1 cellular context compared by ENCODE assay signal in the genomic region with DNA sequence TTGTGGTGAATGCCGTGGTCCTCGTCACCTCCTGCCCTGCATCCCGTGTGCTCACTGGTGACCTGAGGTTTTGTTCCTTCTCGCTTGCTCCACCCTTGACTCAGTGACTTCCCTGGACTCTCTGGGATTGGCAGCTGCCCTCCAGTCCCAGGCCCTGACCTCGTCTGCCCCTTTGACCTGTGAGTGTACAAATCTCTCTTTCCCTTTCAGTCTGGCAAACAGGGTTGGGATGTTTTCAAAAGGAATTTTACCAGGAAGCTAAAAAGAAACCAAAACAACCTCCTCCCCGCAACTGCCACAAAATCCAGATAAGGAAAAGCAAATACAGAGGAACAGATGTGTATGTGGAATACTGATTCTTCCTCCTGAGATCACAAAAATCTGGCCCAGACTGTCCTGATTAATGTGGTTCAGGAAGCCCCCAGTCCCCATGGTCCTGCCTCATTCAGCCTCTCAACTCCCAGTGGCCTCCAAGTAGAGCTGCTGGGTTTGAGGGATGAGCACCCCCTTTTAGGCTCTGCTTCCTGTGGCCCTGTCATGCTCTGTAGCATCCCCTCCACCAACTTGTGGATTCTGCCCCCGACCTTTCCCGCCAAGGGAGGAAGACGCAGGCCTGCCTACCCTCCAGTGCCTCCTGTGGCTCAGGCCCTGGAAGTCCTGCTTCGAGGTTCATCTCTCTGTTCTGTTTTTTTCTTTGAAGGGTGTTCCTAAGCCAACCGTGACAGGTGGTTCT.
TF ChIP-seq lines count a peak whose summit lies in the region.

No MANE protein-coding gene starts in this region.

TF ChIP-seq in HepG2, 621 proteins besides CTCF, POLR2A, EP300 and RAD21 (continued from another document):
- TF ChIP-seq, protein P1, sequence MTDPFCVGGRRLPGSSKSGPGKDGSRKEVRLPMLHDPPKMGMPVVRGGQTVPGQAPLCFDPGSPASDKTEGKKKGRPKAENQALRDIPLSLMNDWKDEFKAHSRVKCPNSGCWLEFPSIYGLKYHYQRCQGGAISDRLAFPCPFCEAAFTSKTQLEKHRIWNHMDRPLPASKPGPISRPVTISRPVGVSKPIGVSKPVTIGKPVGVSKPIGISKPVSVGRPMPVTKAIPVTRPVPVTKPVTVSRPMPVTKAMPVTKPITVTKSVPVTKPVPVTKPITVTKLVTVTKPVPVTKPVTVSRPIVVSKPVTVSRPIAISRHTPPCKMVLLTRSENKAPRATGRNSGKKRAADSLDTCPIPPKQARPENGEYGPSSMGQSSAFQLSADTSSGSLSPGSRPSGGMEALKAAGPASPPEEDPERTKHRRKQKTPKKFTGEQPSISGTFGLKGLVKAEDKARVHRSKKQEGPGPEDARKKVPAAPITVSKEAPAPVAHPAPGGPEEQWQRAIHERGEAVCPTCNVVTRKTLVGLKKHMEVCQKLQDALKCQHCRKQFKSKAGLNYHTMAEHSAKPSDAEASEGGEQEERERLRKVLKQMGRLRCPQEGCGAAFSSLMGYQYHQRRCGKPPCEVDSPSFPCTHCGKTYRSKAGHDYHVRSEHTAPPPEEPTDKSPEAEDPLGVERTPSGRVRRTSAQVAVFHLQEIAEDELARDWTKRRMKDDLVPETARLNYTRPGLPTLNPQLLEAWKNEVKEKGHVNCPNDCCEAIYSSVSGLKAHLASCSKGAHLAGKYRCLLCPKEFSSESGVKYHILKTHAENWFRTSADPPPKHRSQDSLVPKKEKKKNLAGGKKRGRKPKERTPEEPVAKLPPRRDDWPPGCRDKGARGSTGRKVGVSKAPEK (CRISPR knock-in tag; IDR thresholded peaks at IDR 0.05; ENCODE audit: borderline replicate concordance), result no peak
- no peak for TF ChIP-seq GABPA (IDR thresholded peaks at IDR 0.05; ENCODE audit: low read depth, low read length)
- peak; percentile 42; the same call in 1 of the 2 replicates for TF ChIP-seq GABPA (CRISPR knock-in tag; IDR thresholded peaks at IDR 0.05; ENCODE audit: low read depth)
- no peak for TF ChIP-seq ZNF382 (CRISPR knock-in tag; IDR thresholded peaks at IDR 0.05; ENCODE audit: borderline replicate concordance)
- TF ChIP-seq KLF15 (CRISPR knock-in tag; IDR thresholded peaks at IDR 0.05; ENCODE audit: borderline replicate concordance), result no peak
- TF ChIP-seq, protein P2, sequence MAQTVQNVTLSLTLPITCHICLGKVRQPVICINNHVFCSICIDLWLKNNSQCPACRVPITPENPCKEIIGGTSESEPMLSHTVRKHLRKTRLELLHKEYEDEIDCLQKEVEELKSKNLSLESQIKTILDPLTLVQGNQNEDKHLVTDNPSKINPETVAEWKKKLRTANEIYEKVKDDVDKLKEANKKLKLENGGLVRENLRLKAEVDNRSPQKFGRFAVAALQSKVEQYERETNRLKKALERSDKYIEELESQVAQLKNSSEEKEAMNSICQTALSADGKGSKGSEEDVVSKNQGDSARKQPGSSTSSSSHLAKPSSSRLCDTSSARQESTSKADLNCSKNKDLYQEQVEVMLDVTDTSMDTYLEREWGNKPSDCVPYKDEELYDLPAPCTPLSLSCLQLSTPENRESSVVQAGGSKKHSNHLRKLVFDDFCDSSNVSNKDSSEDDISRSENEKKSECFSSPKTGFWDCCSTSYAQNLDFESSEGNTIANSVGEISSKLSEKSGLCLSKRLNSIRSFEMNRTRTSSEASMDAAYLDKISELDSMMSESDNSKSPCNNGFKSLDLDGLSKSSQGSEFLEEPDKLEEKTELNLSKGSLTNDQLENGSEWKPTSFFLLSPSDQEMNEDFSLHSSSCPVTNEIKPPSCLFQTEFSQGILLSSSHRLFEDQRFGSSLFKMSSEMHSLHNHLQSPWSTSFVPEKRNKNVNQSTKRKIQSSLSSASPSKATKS (CRISPR knock-in tag; IDR thresholded peaks at IDR 0.05), result no peak
- no peak for TF ChIP-seq TAF15 (IDR thresholded peaks at IDR 0.05; ENCODE audit: low read depth, low read length, poor library complexity, severe bottlenecking)
- TF ChIP-seq RARA (CRISPR knock-in tag; IDR thresholded peaks at IDR 0.05), result peak; percentile 93
- TF ChIP-seq ZNF230 (CRISPR knock-in tag; IDR thresholded peaks at IDR 0.05), result 0 out of 2 replicates have a peak, but pooled peaks have one; percentile 28
- TF ChIP-seq GTF3A (CRISPR knock-in tag; conservative IDR thresholded peaks at IDR 0.05), result 0 out of 2 replicates have a peak, but pooled peaks have one; percentile 35
- no peak for TF ChIP-seq ZFYVE20 (CRISPR knock-in tag; IDR thresholded peaks at IDR 0.05; ENCODE audit: borderline replicate concordance, low read depth)
- TF ChIP-seq, protein P3, sequence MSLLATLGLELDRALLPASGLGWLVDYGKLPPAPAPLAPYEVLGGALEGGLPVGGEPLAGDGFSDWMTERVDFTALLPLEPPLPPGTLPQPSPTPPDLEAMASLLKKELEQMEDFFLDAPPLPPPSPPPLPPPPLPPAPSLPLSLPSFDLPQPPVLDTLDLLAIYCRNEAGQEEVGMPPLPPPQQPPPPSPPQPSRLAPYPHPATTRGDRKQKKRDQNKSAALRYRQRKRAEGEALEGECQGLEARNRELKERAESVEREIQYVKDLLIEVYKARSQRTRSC (CRISPR knock-in tag; IDR thresholded peaks at IDR 0.05; ENCODE audit: low read depth), result no peak
- TF ChIP-seq, protein P4, sequence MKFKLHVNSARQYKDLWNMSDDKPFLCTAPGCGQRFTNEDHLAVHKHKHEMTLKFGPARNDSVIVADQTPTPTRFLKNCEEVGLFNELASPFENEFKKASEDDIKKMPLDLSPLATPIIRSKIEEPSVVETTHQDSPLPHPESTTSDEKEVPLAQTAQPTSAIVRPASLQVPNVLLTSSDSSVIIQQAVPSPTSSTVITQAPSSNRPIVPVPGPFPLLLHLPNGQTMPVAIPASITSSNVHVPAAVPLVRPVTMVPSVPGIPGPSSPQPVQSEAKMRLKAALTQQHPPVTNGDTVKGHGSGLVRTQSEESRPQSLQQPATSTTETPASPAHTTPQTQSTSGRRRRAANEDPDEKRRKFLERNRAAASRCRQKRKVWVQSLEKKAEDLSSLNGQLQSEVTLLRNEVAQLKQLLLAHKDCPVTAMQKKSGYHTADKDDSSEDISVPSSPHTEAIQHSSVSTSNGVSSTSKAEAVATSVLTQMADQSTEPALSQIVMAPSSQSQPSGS (CRISPR knock-in tag; IDR thresholded peaks at IDR 0.05), result peak; percentile 57; the same call in 1 of the 2 replicates
- 0 out of 2 replicates have a peak, but pooled peaks have one; percentile 52 for TF ChIP-seq SPEN (CRISPR knock-in tag; IDR thresholded peaks at IDR 0.05; ENCODE audit: low read depth)
- TF ChIP-seq HOXA3 (CRISPR knock-in tag; IDR thresholded peaks at IDR 0.05), result no peak; the same call in 1 of the 2 replicates
- 0 out of 2 replicates have a peak, but pooled peaks have one; percentile 37 for TF ChIP-seq ZNF772 (CRISPR knock-in tag; IDR thresholded peaks at IDR 0.05)
- TF ChIP-seq PHF8 (CRISPR knock-in tag; IDR thresholded peaks at IDR 0.05), result no peak
- TF ChIP-seq ARNTL (CRISPR knock-in tag; IDR thresholded peaks at IDR 0.05), result peak; percentile 46; the same call in 1 of the 2 replicates
- TF ChIP-seq, protein P5, sequence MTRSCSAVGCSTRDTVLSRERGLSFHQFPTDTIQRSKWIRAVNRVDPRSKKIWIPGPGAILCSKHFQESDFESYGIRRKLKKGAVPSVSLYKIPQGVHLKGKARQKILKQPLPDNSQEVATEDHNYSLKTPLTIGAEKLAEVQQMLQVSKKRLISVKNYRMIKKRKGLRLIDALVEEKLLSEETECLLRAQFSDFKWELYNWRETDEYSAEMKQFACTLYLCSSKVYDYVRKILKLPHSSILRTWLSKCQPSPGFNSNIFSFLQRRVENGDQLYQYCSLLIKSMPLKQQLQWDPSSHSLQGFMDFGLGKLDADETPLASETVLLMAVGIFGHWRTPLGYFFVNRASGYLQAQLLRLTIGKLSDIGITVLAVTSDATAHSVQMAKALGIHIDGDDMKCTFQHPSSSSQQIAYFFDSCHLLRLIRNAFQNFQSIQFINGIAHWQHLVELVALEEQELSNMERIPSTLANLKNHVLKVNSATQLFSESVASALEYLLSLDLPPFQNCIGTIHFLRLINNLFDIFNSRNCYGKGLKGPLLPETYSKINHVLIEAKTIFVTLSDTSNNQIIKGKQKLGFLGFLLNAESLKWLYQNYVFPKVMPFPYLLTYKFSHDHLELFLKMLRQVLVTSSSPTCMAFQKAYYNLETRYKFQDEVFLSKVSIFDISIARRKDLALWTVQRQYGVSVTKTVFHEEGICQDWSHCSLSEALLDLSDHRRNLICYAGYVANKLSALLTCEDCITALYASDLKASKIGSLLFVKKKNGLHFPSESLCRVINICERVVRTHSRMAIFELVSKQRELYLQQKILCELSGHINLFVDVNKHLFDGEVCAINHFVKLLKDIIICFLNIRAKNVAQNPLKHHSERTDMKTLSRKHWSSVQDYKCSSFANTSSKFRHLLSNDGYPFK (CRISPR knock-in tag; IDR thresholded peaks at IDR 0.05; ENCODE audit: borderline replicate concordance), result peak; percentile 41; the same call in 1 of the 2 replicates
- no peak for TF ChIP-seq ZNF773 (CRISPR knock-in tag; IDR thresholded peaks at IDR 0.05; ENCODE audit: borderline replicate concordance)
- 0 out of 2 replicates have a peak, but pooled peaks have one; percentile 62 for TF ChIP-seq ZNF543 (CRISPR knock-in tag; IDR thresholded peaks at IDR 0.05)
- no peak for TF ChIP-seq SRY (CRISPR knock-in tag; IDR thresholded peaks at IDR 0.05)
- TF ChIP-seq, protein P6, sequence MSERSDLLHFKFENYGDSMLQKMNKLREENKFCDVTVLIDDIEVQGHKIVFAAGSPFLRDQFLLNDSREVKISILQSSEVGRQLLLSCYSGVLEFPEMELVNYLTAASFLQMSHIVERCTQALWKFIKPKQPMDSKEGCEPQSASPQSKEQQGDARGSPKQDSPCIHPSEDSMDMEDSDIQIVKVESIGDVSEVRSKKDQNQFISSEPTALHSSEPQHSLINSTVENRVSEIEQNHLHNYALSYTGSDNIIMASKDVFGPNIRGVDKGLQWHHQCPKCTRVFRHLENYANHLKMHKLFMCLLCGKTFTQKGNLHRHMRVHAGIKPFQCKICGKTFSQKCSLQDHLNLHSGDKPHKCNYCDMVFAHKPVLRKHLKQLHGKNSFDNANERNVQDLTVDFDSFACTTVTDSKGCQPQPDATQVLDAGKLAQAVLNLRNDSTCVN (CRISPR knock-in tag; IDR thresholded peaks at IDR 0.05; ENCODE audit: borderline replicate concordance), result no peak; the same call in 1 of the 2 replicates
- no peak for TF ChIP-seq MBD4 (IDR thresholded peaks at IDR 0.05; ENCODE audit: borderline replicate concordance, low read length)
- no peak for TF ChIP-seq MAFK (conservative IDR thresholded peaks at IDR 0.05 in 1 of 2, IDR thresholded peaks at IDR 0.05 in 1 of 2; ENCODE audit: low read length in 2 of 2)
- TF ChIP-seq, protein P7, sequence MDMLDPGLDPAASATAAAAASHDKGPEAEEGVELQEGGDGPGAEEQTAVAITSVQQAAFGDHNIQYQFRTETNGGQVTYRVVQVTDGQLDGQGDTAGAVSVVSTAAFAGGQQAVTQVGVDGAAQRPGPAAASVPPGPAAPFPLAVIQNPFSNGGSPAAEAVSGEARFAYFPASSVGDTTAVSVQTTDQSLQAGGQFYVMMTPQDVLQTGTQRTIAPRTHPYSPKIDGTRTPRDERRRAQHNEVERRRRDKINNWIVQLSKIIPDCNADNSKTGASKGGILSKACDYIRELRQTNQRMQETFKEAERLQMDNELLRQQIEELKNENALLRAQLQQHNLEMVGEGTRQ (IDR thresholded peaks at IDR 0.05; ENCODE audit: low read depth, low read length), result no peak
- TF ChIP-seq, protein P7 (CRISPR knock-in tag; IDR thresholded peaks at IDR 0.05; ENCODE audit: borderline replicate concordance), result no peak
- TF ChIP-seq KDM5A (IDR thresholded peaks at IDR 0.05; ENCODE audit: borderline replicate concordance, low read length), result no peak
- TF ChIP-seq, protein P8, sequence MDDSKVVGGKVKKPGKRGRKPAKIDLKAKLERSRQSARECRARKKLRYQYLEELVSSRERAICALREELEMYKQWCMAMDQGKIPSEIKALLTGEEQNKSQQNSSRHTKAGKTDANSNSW (CRISPR knock-in tag; IDR thresholded peaks at IDR 0.05; ENCODE audit: borderline replicate concordance), result no peak
- TF ChIP-seq MYC (CRISPR knock-in tag; IDR thresholded peaks at IDR 0.05; ENCODE audit: borderline replicate concordance), result no peak
- no peak for TF ChIP-seq SYNCRIP (IDR thresholded peaks at IDR 0.05; ENCODE audit: insufficient read depth, low read depth, low read length)
- TF ChIP-seq IRF2 (CRISPR knock-in tag; IDR thresholded peaks at IDR 0.05), result peak; percentile 78
- no peak for TF ChIP-seq ATF1 (CRISPR knock-in tag; IDR thresholded peaks at IDR 0.05)
- TF ChIP-seq, protein P9, sequence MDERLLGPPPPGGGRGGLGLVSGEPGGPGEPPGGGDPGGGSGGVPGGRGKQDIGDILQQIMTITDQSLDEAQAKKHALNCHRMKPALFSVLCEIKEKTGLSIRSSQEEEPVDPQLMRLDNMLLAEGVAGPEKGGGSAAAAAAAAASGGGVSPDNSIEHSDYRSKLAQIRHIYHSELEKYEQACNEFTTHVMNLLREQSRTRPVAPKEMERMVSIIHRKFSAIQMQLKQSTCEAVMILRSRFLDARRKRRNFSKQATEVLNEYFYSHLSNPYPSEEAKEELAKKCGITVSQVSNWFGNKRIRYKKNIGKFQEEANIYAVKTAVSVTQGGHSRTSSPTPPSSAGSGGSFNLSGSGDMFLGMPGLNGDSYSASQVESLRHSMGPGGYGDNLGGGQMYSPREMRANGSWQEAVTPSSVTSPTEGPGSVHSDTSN (CRISPR knock-in tag; IDR thresholded peaks at IDR 0.05), result no peak
- peak; percentile 79; the same call in 1 of the 2 replicates for TF ChIP-seq HMG20A (CRISPR knock-in tag; IDR thresholded peaks at IDR 0.05; ENCODE audit: borderline replicate concordance)
TF ChIP-seq in HepG2: peak in this region for 145.
